Comparison of ENCODE assay signal across 9 cellular contexts in genomic region chrX:8879750-8880149, GRCh38.
DNase-seq lines count a peak whose midpoint lies in the region; ATAC-seq and TF ChIP-seq lines count a peak whose summit lies in the region.
"Had no signal": no experiment of that assay in that cellular context is flagged by ENCODE, and none has a peak within 500 bp of the region (broad histone marks: within the 10 kb centered on the region; RNA-seq: fewer than 3 reads in every experiment).

No MANE protein-coding gene starts in this region.

- CTCF ChIA-PET in GM10248 (lab: Yijun Ruan, JAX): interaction anchor here (1.1 to 1.9 kb wide), 2 partner anchors 8 to 30 kb away, joined by 3 to 10 read pairs; no protein-coding TSS in a partner anchor

- TF ChIP-seq CTCF in GM10248 (IDR thresholded peaks at IDR 0.05; ENCODE audit: control extremely low read depth, extremely low read depth, low read depth, missing control alignments) (peak; percentile 16), prostate gland (IDR thresholded peaks at IDR 0.05) (peak in 1 of 4 experiments; percentile 16)

- H3K36me3 ChIP-seq in prostate gland: no peaks in the 10 kb centered on the region

- no peak for ATAC-seq in GM18858 (IDR thresholded peaks at IDR 0.05; ENCODE audit: unreplicated experiment)
- ATAC-seq: left colon had no signal

- H3K4me1 ChIP-seq in prostate gland (replicated peaks): no peaks in the 10 kb centered on the region

- H3K4me3 ChIP-seq in prostate gland: no peak overlapping the region

- POLR2A ChIA-PET in GM10248 (lab: Yijun Ruan, JAX): no interaction called here

- no peaks in the 10 kb centered on the region for H3K9me3 ChIP-seq in prostate gland

- WGBS in prostate gland: 66% methylated on average over 4 of the region's 4 CpGs

- DNase-seq in GM10248 (ENCODE audit: extremely low spot score) (peak; percentile 2), HT-29 (ENCODE audit: low spot score) (peak; percentile 45), iPS-NIHi7 (ENCODE audit: extremely low spot score) (peak; percentile 55), NCI-H1105 (lab: John Stamatoyannopoulos, UW) (no peak), NCI-H1436 (lab: John Stamatoyannopoulos, UW) (no peak), prostate gland (ENCODE audit: low spot score) (no peak)
- DNase-seq in activated CD8-positive, alpha-beta memory T cell treated with anti-CD3 and anti-CD28 coated beads for 4 hours (ENCODE audit: low read depth in 2 of 2): peak; percentile 2 to 5

- intact Hi-C loops in prostate gland (cut with DNase I): no loop called here

- H3K27ac ChIP-seq in prostate gland: no peak overlapping the region

- TF ChIP-seq POLR2A in prostate gland (IDR thresholded peaks at IDR 0.05): no peak

- no peaks in the 10 kb centered on the region for H3K27me3 ChIP-seq in prostate gland (replicated peaks; ENCODE audit: insufficient read depth)

Comparison
In these comparisons a context has a peak if more than half of its experiments do, and no peak if none do; other contexts are left out.
1. DNase-seq: peak in GM10248 (single experiment), HT-29 (single experiment), activated CD8-positive, alpha-beta memory T cell treated with anti-CD3 and anti-CD28 coated beads for 4 hours (2 of 2) and iPS-NIHi7 (single experiment); none in NCI-H1105 (single experiment), NCI-H1436 (single experiment) and prostate gland (single experiment).